1 cellular context compared by ENCODE assay signal in genomic region chr22:49970528-49971231, GRCh38.
A peak's percentile ranks its signal among the peaks of the same experiment; 100 is the strongest.
TF ChIP-seq lines count a peak whose summit lies in the region.

No MANE protein-coding gene starts in this region.

TF ChIP-seq in K562, 482 proteins besides CTCF, POLR2A, EP300 and RAD21 (continued from another document and continues in another):
- TF ChIP-seq ILK (tag; IDR thresholded peaks at IDR 0.05; ENCODE audit: borderline replicate concordance, low read depth) (no peak), SMARCE1 (IDR thresholded peaks at IDR 0.05) (peak; percentile 82), ZFPM2 (CRISPR knock-in tag; IDR thresholded peaks at IDR 0.05) (no peak), SETDB1 (IDR thresholded peaks at IDR 0.05; ENCODE audit: low read length) (no peak), MECOM (CRISPR knock-in tag; IDR thresholded peaks at IDR 0.05) (no peak), HLTF (IDR thresholded peaks at IDR 0.05) (no peak), BRF2 (IDR thresholded peaks at IDR 0.05; ENCODE audit: borderline replicate concordance, insufficient read depth, insufficient read length) (no peak), ZNF609 (CRISPR knock-in tag; IDR thresholded peaks at IDR 0.05; ENCODE audit: borderline replicate concordance) (0 out of 2 replicates have a peak, but pooled peaks have one; percentile 37), BACH1 (tag; IDR thresholded peaks at IDR 0.05) (peak; percentile 90), CTBP1 (IDR thresholded peaks at IDR 0.05; ENCODE audit: borderline replicate concordance) (peak; percentile 77; the same call in 1 of the 2 replicates), SIN3A (IDR thresholded peaks at IDR 0.05; ENCODE audit: borderline replicate concordance in 2 of 2, control insufficient read depth in 1 of 2, low read depth in 2 of 2, low read length in 2 of 2) (peak in 1 of 2 experiments; percentile 16; a peak in 1 of 4 replicates), JUNB (CRISPR knock-in tag; conservative IDR thresholded peaks at IDR 0.05) (peak; percentile 98), CLOCK (CRISPR knock-in tag; IDR thresholded peaks at IDR 0.05; ENCODE audit: borderline replicate concordance) (no peak), ZNF232 (CRISPR knock-in tag; IDR thresholded peaks at IDR 0.05) (no peak), SRF (CRISPR knock-in tag; IDR thresholded peaks at IDR 0.05) (no peak), RBBP5 (IDR thresholded peaks at IDR 0.05; ENCODE audit: borderline replicate concordance, insufficient read depth, low read length, poor library complexity, severe bottlenecking) (peak; percentile 15), POLR2AphosphoS5 (IDR thresholded peaks at IDR 0.05; ENCODE audit: control insufficient read depth, insufficient read depth, low read depth, low read length) (peak; percentile 48; the same call in 1 of the 2 replicates), NFE2 (IDR thresholded peaks at IDR 0.05; ENCODE audit: low read depth) (peak; percentile 98), ZSCAN29 (IDR thresholded peaks at IDR 0.05) (no peak), MBD2 (IDR thresholded peaks at IDR 0.05; ENCODE audit: borderline replicate concordance, low read depth) (0 out of 2 replicates have a peak, but pooled peaks have one; percentile 59), LEF1 (IDR thresholded peaks at IDR 0.05) (peak; percentile 85), RBM25 (IDR thresholded peaks at IDR 0.05; ENCODE audit: low read depth, low read length, severe bottlenecking) (no peak), CHD1 (IDR thresholded peaks at IDR 0.05; ENCODE audit: low read length) (no peak), RAD51 (IDR thresholded peaks at IDR 0.05; ENCODE audit: borderline replicate concordance, low read depth) (peak; percentile 88), OTX1 (CRISPR knock-in tag; IDR thresholded peaks at IDR 0.05) (no peak), RBM15 (IDR thresholded peaks at IDR 0.05; ENCODE audit: insufficient read depth, low read length) (no peak), NCOR1 (IDR thresholded peaks at IDR 0.05) (peak; percentile 69), IRF2 (CRISPR knock-in tag; IDR thresholded peaks at IDR 0.05) (no peak), TCF15 (CRISPR knock-in tag; IDR thresholded peaks at IDR 0.05) (no peak), SNAPC5 (CRISPR knock-in tag; IDR thresholded peaks at IDR 0.05) (no peak), FOXK2 (conservative IDR thresholded peaks at IDR 0.05 in 1 of 2, IDR thresholded peaks at IDR 0.05 in 1 of 2; ENCODE audit: low read depth in 2 of 2) (peak; percentile 74 to 75; a peak in 3 of 4 replicates), ZBTB1 (CRISPR knock-in tag; IDR thresholded peaks at IDR 0.05; ENCODE audit: borderline replicate concordance, low read depth) (no peak; the same call in 1 of the 2 replicates), ZNF445 (CRISPR knock-in tag; IDR thresholded peaks at IDR 0.05; ENCODE audit: low read depth) (no peak), PHF20 (IDR thresholded peaks at IDR 0.05; ENCODE audit: partially characterized antibody) (no peak), ETV6 (IDR thresholded peaks at IDR 0.05; ENCODE audit: borderline replicate concordance in 1 of 2, low read depth in 2 of 2, low read length in 1 of 2) (no peak), ETV6 (CRISPR knock-in tag; IDR thresholded peaks at IDR 0.05; ENCODE audit: borderline replicate concordance) (no peak), MYC (IDR thresholded peaks at IDR 0.05; ENCODE audit: low read depth, low read length) (peak; percentile 95), MYC (CRISPR knock-in tag; IDR thresholded peaks at IDR 0.05; ENCODE audit: borderline replicate concordance, low read depth) (peak; percentile 56; the same call in 1 of the 2 replicates), ILF3 (IDR thresholded peaks at IDR 0.05; ENCODE audit: borderline replicate concordance) (no peak), MAFF (IDR thresholded peaks at IDR 0.05; ENCODE audit: low read length) (peak; percentile 49; the same call in 1 of the 2 replicates), POLR3G (IDR thresholded peaks at IDR 0.05; ENCODE audit: extremely low read depth, insufficient read length, insufficient replicate concordance) (no peak), RNF2 (IDR thresholded peaks at IDR 0.05) (peak; percentile 87)
- TF ChIP-seq, protein P1, sequence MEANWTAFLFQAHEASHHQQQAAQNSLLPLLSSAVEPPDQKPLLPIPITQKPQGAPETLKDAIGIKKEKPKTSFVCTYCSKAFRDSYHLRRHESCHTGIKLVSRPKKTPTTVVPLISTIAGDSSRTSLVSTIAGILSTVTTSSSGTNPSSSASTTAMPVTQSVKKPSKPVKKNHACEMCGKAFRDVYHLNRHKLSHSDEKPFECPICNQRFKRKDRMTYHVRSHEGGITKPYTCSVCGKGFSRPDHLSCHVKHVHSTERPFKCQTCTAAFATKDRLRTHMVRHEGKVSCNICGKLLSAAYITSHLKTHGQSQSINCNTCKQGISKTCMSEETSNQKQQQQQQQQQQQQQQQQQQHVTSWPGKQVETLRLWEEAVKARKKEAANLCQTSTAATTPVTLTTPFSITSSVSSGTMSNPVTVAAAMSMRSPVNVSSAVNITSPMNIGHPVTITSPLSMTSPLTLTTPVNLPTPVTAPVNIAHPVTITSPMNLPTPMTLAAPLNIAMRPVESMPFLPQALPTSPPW (CRISPR knock-in tag; IDR thresholded peaks at IDR 0.05) = peak; percentile 88
- TF ChIP-seq, protein P2, sequence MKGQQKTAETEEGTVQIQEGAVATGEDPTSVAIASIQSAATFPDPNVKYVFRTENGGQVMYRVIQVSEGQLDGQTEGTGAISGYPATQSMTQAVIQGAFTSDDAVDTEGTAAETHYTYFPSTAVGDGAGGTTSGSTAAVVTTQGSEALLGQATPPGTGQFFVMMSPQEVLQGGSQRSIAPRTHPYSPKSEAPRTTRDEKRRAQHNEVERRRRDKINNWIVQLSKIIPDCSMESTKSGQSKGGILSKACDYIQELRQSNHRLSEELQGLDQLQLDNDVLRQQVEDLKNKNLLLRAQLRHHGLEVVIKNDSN (CRISPR knock-in tag; IDR thresholded peaks at IDR 0.05) = peak; percentile 99
- TF ChIP-seq, protein P3, sequence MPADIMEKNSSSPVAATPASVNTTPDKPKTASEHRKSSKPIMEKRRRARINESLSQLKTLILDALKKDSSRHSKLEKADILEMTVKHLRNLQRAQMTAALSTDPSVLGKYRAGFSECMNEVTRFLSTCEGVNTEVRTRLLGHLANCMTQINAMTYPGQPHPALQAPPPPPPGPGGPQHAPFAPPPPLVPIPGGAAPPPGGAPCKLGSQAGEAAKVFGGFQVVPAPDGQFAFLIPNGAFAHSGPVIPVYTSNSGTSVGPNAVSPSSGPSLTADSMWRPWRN (IDR thresholded peaks at IDR 0.05; ENCODE audit: low read depth) = 0 out of 2 replicates have a peak, but pooled peaks have one; percentile 55
- TF ChIP-seq, protein P4, sequence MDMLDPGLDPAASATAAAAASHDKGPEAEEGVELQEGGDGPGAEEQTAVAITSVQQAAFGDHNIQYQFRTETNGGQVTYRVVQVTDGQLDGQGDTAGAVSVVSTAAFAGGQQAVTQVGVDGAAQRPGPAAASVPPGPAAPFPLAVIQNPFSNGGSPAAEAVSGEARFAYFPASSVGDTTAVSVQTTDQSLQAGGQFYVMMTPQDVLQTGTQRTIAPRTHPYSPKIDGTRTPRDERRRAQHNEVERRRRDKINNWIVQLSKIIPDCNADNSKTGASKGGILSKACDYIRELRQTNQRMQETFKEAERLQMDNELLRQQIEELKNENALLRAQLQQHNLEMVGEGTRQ (CRISPR knock-in tag; IDR thresholded peaks at IDR 0.05) = peak; percentile 93
- TF ChIP-seq, protein P5, sequence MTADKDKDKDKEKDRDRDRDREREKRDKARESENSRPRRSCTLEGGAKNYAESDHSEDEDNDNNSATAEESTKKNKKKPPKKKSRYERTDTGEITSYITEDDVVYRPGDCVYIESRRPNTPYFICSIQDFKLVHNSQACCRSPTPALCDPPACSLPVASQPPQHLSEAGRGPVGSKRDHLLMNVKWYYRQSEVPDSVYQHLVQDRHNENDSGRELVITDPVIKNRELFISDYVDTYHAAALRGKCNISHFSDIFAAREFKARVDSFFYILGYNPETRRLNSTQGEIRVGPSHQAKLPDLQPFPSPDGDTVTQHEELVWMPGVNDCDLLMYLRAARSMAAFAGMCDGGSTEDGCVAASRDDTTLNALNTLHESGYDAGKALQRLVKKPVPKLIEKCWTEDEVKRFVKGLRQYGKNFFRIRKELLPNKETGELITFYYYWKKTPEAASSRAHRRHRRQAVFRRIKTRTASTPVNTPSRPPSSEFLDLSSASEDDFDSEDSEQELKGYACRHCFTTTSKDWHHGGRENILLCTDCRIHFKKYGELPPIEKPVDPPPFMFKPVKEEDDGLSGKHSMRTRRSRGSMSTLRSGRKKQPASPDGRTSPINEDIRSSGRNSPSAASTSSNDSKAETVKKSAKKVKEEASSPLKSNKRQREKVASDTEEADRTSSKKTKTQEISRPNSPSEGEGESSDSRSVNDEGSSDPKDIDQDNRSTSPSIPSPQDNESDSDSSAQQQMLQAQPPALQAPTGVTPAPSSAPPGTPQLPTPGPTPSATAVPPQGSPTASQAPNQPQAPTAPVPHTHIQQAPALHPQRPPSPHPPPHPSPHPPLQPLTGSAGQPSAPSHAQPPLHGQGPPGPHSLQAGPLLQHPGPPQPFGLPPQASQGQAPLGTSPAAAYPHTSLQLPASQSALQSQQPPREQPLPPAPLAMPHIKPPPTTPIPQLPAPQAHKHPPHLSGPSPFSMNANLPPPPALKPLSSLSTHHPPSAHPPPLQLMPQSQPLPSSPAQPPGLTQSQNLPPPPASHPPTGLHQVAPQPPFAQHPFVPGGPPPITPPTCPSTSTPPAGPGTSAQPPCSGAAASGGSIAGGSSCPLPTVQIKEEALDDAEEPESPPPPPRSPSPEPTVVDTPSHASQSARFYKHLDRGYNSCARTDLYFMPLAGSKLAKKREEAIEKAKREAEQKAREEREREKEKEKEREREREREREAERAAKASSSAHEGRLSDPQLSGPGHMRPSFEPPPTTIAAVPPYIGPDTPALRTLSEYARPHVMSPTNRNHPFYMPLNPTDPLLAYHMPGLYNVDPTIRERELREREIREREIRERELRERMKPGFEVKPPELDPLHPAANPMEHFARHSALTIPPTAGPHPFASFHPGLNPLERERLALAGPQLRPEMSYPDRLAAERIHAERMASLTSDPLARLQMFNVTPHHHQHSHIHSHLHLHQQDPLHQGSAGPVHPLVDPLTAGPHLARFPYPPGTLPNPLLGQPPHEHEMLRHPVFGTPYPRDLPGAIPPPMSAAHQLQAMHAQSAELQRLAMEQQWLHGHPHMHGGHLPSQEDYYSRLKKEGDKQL (CRISPR knock-in tag; IDR thresholded peaks at IDR 0.05; ENCODE audit: borderline replicate concordance) = no peak
